ENCODE assay signal across 15 cellular contexts in genomic region chr12:120413901-120414695, GRCh38. TPM values are rescaled to one million over a fixed set of nuclear protein-coding genes. Genes with fewer than 3 reads are reported as not detected.
DNase-seq lines count a peak whose midpoint lies in the region; ATAC-seq and TF ChIP-seq lines count a peak whose summit lies in the region.
"Had no signal": no experiment of that assay in that cellular context is flagged by ENCODE, and none has a peak within 500 bp of the region (broad histone marks: within the 10 kb centered on the region; RNA-seq: fewer than 3 reads in every experiment).

No MANE protein-coding gene starts in this region.

- in situ Hi-C loops in HAP-1 (cut with MboI; ENCODE audit: low sequenced_read_pairs): no loop called here
- in situ Hi-C loops in G401 (cut with HindIII; ENCODE audit: low sequenced_read_pairs): no loop called here

- intact Hi-C loops in right cardiac atrium (cut with DNase I): no loop called here

- H3K4me1 ChIP-seq in HAP-1: peaks cover 16% of the 10 kb centered on the region
- no peaks in the 10 kb centered on the region for H3K4me1 ChIP-seq in right cardiac atrium (ENCODE audit: control insufficient read depth, insufficient read depth, low read length)
- H3K4me1 ChIP-seq in neural progenitor cell: peaks cover 19% of the 10 kb centered on the region
- H3K4me1 ChIP-seq: SJSA1 had no signal

- no peak overlapping the region for H3K4me3 ChIP-seq in HAP-1
- H3K4me3 ChIP-seq in SK-N-MC: no peak overlapping the region
- H3K4me3 ChIP-seq in right cardiac atrium (ENCODE audit: low read length): no peak overlapping the region
- H3K4me3 ChIP-seq in neural progenitor cell: peak overlapping the region; percentile 2
- H3K4me3 ChIP-seq: dorsolateral prefrontal cortex, SJSA1 had no signal

- H3K36me3 Mint-ChIP-seq in neural progenitor cell: no peaks in the 10 kb centered on the region

- H3K4me3 Mint-ChIP-seq in neural progenitor cell: peak overlapping the region; percentile 65
- H3K4me3 Mint-ChIP-seq: activated CD4-positive, alpha-beta T cell treated with anti-CD3 and anti-CD28 coated beads for 36 hours had no signal

- no peaks in the 10 kb centered on the region for H3K9me3 Mint-ChIP-seq in neural progenitor cell

- H4K20me1 ChIP-seq in neural progenitor cell (ENCODE audit: low read depth): no peaks in the 10 kb centered on the region

- WGBS in right cardiac atrium: 31% methylated on average over 13 of the region's 13 CpGs

- peak overlapping the region; percentile 99 for H3K27ac Mint-ChIP-seq in neural progenitor cell
- H3K27ac Mint-ChIP-seq: activated CD4-positive, alpha-beta T cell treated with anti-CD3 and anti-CD28 coated beads for 36 hours had no signal

- peaks cover 44% of the 10 kb centered on the region for H3K4me1 Mint-ChIP-seq in neural progenitor cell
- H3K4me1 Mint-ChIP-seq: activated CD4-positive, alpha-beta T cell treated with anti-CD3 and anti-CD28 coated beads for 36 hours had no signal

- H3K9me3 ChIP-seq in HAP-1 (no peaks in the 10 kb centered on the region), SK-N-MC (ENCODE audit: low read depth, low read length) (no peaks in the 10 kb centered on the region), right cardiac atrium (ENCODE audit: control insufficient read depth, low read length) (no peaks in the 10 kb centered on the region), neural progenitor cell (ENCODE audit: low read depth) (no peaks in the 10 kb centered on the region)
- H3K9me3 ChIP-seq: neutrophil, SJSA1 had no signal

- ATAC-seq in right cardiac atrium: peak; percentile 48 to 49
- ATAC-seq in GM21515 (IDR thresholded peaks at IDR 0.05; ENCODE audit: unreplicated experiment): no peak
- ATAC-seq: activated CD4-positive, alpha-beta T cell treated with anti-CD3 and anti-CD28 coated beads for 36 hours had no signal

- peak; percentile 93 to 99 for DNase-seq in HAP-1 (ENCODE audit: low spot score in 2 of 2)
- DNase-seq in SK-N-MC (ENCODE audit: low read depth, low spot score): no peak
- DNase-seq in right cardiac atrium: no peak
- peak; percentile 96 for DNase-seq in neural progenitor cell (ENCODE audit: low spot score)
- DNase-seq in G401 (ENCODE audit: low spot score): no peak
- no peak for DNase-seq in NCI-H345 treated with DMSO at 0.1 percent for 48 hours (lab: John Stamatoyannopoulos, UW; ENCODE audit: unreplicated experiment)
- no peak for DNase-seq in ureter (ENCODE audit: low spot score)
- DNase-seq: activated CD4-positive, alpha-beta T cell treated with anti-CD3 and anti-CD28 coated beads for 36 hours; activated gamma-delta T cell; Kasumi-1 had no signal

- H3K27ac ChIP-seq in SK-N-MC (0 out of 2 replicates have a peak overlapping the region, but pooled peaks have one; percentile 26), right cardiac atrium (ENCODE audit: low read length) (peak overlapping the region; percentile 15), neural progenitor cell (peak overlapping the region; percentile 87)
- H3K27ac ChIP-seq: C4-2B, dorsolateral prefrontal cortex, neutrophil, SJSA1 had no signal

- no peaks in the 10 kb centered on the region for H3K27me3 ChIP-seq in HAP-1 (ENCODE audit: low read depth)
- no peaks in the 10 kb centered on the region for H3K27me3 ChIP-seq in right cardiac atrium (ENCODE audit: control insufficient read depth, insufficient read depth)
- H3K27me3 ChIP-seq in neural progenitor cell: no peaks in the 10 kb centered on the region
- H3K27me3 ChIP-seq: neutrophil had no signal

- H3F3A ChIP-seq in neural progenitor cell (ENCODE audit: low read depth): peaks cover 34% of the 10 kb centered on the region

- no peaks in the 10 kb centered on the region for H3K79me2 ChIP-seq in neural progenitor cell (ENCODE audit: low read depth)

- H3K4me2 ChIP-seq in neural progenitor cell: peak overlapping the region; percentile 66

- no peak for TF ChIP-seq CTCF in neural progenitor cell (IDR thresholded peaks at IDR 0.05)

- H3K27me3 Mint-ChIP-seq in neural progenitor cell (ENCODE audit: insufficient read depth, low read depth): peaks cover 6% of the 10 kb centered on the region

- H3K9ac ChIP-seq in SK-N-MC (ENCODE audit: insufficient read length): peak overlapping the region; percentile 6
- H3K9ac ChIP-seq in neural progenitor cell: no peak overlapping the region

- no peaks in the 10 kb centered on the region; the same call in 1 of the 2 replicates for H3K36me3 ChIP-seq in HAP-1 (replicated peaks)
- no peaks in the 10 kb centered on the region for H3K36me3 ChIP-seq in SK-N-MC (ENCODE audit: insufficient read depth, low read length)
- H3K36me3 ChIP-seq in neural progenitor cell: no peaks in the 10 kb centered on the region
- H3K36me3 ChIP-seq: neutrophil, SJSA1 had no signal

- no peak overlapping the region for H2AFZ ChIP-seq in neural progenitor cell (replicated peaks)

RNA-seq across cellular contexts. Expression of gene COX6A1, which starts 23.8 kb away (rescaled TPM):
- total RNA-seq in right cardiac atrium (100 to 1,000 TPM; 132 to 197 (median 183) TPM), neural progenitor cell (ENCODE audit: low replicate concordance) (296 and 432 TPM in 2 replicates), ureter (321 TPM)
- polyA plus RNA-seq in right cardiac atrium: 553 TPM
- 487 and 568 TPM in 2 replicates for total RNA-seq in G401 (2014; rRNA removed; shearing (Covaris generic))

RNA-seq across cellular contexts. Expression of gene TRIAP1, which starts 32.1 kb away (rescaled TPM):
- total RNA-seq in right cardiac atrium (10 to 100 TPM; 11.5 to 16.2 (median 12.8) TPM), neural progenitor cell (ENCODE audit: low replicate concordance) (47.2 and 72.1 TPM in 2 replicates), ureter (15.8 TPM)
- 16.8 TPM for polyA plus RNA-seq in right cardiac atrium
- total RNA-seq in G401 (2014; rRNA removed; shearing (Covaris generic)): 90.3 and 118 TPM in 2 replicates

RNA-seq across cellular contexts. Expression of gene GATC, which starts 32.1 kb away (rescaled TPM):
- total RNA-seq in right cardiac atrium (10 to 100 TPM; 14.1 to 16.2 (median 15.5) TPM), neural progenitor cell (ENCODE audit: low replicate concordance) (21.9 and 29.1 TPM in 2 replicates), ureter (22.5 TPM)
- 7.2 TPM for polyA plus RNA-seq in right cardiac atrium
- total RNA-seq in G401 (2014; rRNA removed; shearing (Covaris generic)): 34.3 and 42.3 TPM in 2 replicates

RNA-seq across cellular contexts. Expression of gene MSI1, which starts 45.1 kb away (rescaled TPM):
- total RNA-seq in right cardiac atrium: 10 to 100 TPM in 1 of 4 donors, 1 to 10 TPM in 3; 3.0 to 10.7 (median 5.1) TPM
- polyA plus RNA-seq in right cardiac atrium: 2.1 TPM
- 40.2 and 48.6 TPM in 2 replicates for total RNA-seq in neural progenitor cell (ENCODE audit: low replicate concordance)
- total RNA-seq in G401 (2014; rRNA removed; shearing (Covaris generic)): 6.3 and 24.6 TPM in 2 replicates
- total RNA-seq in ureter: 1.4 TPM
- total RNA-seq: SJSA1 had no signal

RNA-seq across cellular contexts. Expression of gene SRSF9, which starts 55.5 kb away (rescaled TPM):
- total RNA-seq in right cardiac atrium (10 to 100 TPM; 43.5 to 59.5 (median 47.9) TPM), neural progenitor cell (ENCODE audit: low replicate concordance) (257 and 273 TPM in 2 replicates), ureter (155 TPM)
- 40.3 TPM for polyA plus RNA-seq in right cardiac atrium
- 338 and 491 TPM in 2 replicates for total RNA-seq in G401 (2014; rRNA removed; shearing (Covaris generic))

Comparison
In these comparisons a context has a peak if more than half of its experiments do, and no peak if none do; other contexts are left out.
1. DNase-seq: peak in HAP-1 (2 of 2) and neural progenitor cell (single experiment); none in SK-N-MC (single experiment), right cardiac atrium (0 of 3), G401 (single experiment), NCI-H345 treated with DMSO at 0.1 percent for 48 hours (single experiment) and ureter (single experiment).
2. H3K27ac ChIP-seq: peak in every context shown above with its lines; median percentile 87 in neural progenitor cell; 26 in SK-N-MC; 15 in right cardiac atrium.